In genomic region chr12:94269316-94269999, GRCh38 we compare ENCODE assay signal across 17 cellular contexts.
DNase-seq lines count a peak whose midpoint lies in the region; ATAC-seq and TF ChIP-seq lines count a peak whose summit lies in the region.
"Had no signal": no experiment of that assay in that cellular context is flagged by ENCODE, and none has a peak within 500 bp of the region (broad histone marks: within the 10 kb centered on the region; RNA-seq: fewer than 3 reads in every experiment).

No MANE protein-coding gene starts in this region.

- peaks cover 33% of the 10 kb centered on the region for H3K4me1 ChIP-seq in lower lobe of right lung

- H3K27me3 ChIP-seq in GM06990 (replicated peaks; ENCODE audit: control insufficient read depth, insufficient read depth, low read length) (no peaks in the 10 kb centered on the region), lower lobe of right lung (ENCODE audit: low read depth) (no peaks in the 10 kb centered on the region)

- H3K36me3 ChIP-seq in GM06990 (ENCODE audit: control insufficient read depth, insufficient read depth, low read length) (peaks cover 8% of the 10 kb centered on the region), lower lobe of right lung (no peaks in the 10 kb centered on the region)

- intact Hi-C loops in lower lobe of right lung (cut with DNase I), result no loop called here

- TF ChIP-seq CTCF in GM06990 (IDR thresholded peaks at IDR 0.05; ENCODE audit: insufficient read depth, low read length, poor library complexity, severe bottlenecking), result no peak
- TF ChIP-seq CTCF in lower lobe of right lung (IDR thresholded peaks at IDR 0.05), result no peak

- no peak overlapping the region for H3K4me3 ChIP-seq in GM06990 (replicated peaks; ENCODE audit: low read depth, low read length)
- no peak overlapping the region for H3K4me3 ChIP-seq in lower lobe of right lung
- H3K4me3 ChIP-seq: SK-N-MC had no signal

- DNase-seq in GM06990 (ENCODE audit: extremely low read depth, insufficient read length), result peak; percentile 30
- no peak for DNase-seq in lower lobe of right lung
- no peak for DNase-seq in NOMO-1 treated with DMSO at 0.1 percent for 48 hours (lab: John Stamatoyannopoulos, UW; ENCODE audit: unreplicated experiment)
- no peak for DNase-seq in HuH-7 (ENCODE audit: low spot score)
- DNase-seq: central memory CD4-positive, alpha-beta T cell; foreskin fibroblast; Karpas-422; left colon; NCI-H1417 treated with DMSO at 0.1 percent for 48 hours; NCI-H446 treated with DMSO at 0.1 percent for 48 hours; PC-3; stimulated activated naive CD4-positive, alpha-beta T cell had no signal

- peak; percentile 64 for ATAC-seq in GM18858 (IDR thresholded peaks at IDR 0.05; ENCODE audit: unreplicated experiment)
- peak; percentile 49 for ATAC-seq in GM21786 (IDR thresholded peaks at IDR 0.05; ENCODE audit: unreplicated experiment)
- peak; percentile 48 for ATAC-seq in HG03460 (IDR thresholded peaks at IDR 0.05; ENCODE audit: unreplicated experiment)
- ATAC-seq in lower lobe of right lung, result no peak
- no peak for ATAC-seq in GM21576 (IDR thresholded peaks at IDR 0.05; ENCODE audit: unreplicated experiment)
- ATAC-seq: left colon, PC-3 had no signal

- no peak overlapping the region for H3K27ac ChIP-seq in lower lobe of right lung
- H3K27ac ChIP-seq: SK-N-MC had no signal

- no peaks in the 10 kb centered on the region for H3K9me3 ChIP-seq in lower lobe of right lung

Comparison
In these comparisons a context has a peak if more than half of its experiments do, and no peak if none do; other contexts are left out.
1. ATAC-seq: peak in GM18858 (single experiment), GM21786 (single experiment) and HG03460 (single experiment); none in lower lobe of right lung (0 of 2) and GM21576 (single experiment).